In the genomic region with DNA sequence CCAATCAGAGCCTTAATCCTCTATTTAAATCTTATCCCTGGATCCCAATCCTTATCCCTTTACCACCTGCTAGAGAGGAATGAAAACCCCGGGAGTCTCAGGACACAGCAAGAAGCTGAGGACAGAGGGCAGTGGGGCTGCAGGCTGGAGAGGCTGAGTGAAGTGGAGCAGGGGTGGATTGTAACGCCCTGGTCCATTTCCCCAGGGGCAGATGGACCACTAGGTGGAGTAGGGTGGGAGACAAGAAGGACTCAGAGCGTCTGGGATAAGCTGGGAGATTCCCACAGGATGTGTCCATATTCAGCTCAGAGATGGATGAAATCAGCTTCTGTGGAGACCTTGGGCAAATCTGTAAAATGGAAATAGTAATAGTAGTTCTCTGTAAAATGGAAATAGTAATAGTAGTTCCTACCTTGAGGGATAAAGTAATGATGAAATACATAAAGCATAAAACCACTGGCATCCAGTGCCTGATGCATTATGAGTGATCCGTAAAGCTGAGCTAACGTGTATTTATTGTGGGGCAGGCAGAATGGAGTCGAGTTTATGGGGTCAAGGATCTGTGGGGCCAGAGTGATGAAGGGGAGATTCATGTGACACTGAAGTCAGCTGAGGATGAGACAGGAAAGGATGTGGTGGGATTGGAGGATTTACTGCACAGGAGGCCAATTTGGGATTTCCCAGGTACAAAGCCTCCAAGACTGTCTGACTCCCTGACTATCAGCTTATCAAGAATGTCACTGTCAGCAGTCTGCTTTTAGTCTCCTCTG, we compare ENCODE assay signal across 9 cellular contexts. TPM values are rescaled to one million over a fixed set of nuclear protein-coding genes. Genes with fewer than 3 reads are reported as not detected.
DNase-seq lines count a peak whose midpoint lies in the region; ATAC-seq and TF ChIP-seq lines count a peak whose summit lies in the region.
"Had no signal": no experiment of that assay in that cellular context is flagged by ENCODE, and none has a peak within 500 bp of the region (broad histone marks: within the 10 kb centered on the region; RNA-seq: fewer than 3 reads in every experiment).

No MANE protein-coding gene starts in this region.

- no peak overlapping the region for H3K27ac Mint-ChIP-seq in stimulated activated naive B cell treated with anti-CD40 and anti-IgM and Interleukin-4, amounts not matched to agents 10 μg/mL and 1 μg/mL and 100 μg/mL, for 72 hours
- no peak overlapping the region for H3K27ac Mint-ChIP-seq in activated CD4-positive, alpha-beta T cell treated with anti-CD3 and anti-CD28 coated beads, Interleukin-2, amount 10 ng/mL, durations not matched to agents 7 days and 5 days

- TF ChIP-seq POLR2A in tibial nerve (IDR thresholded peaks at IDR 0.05) = no peak

- no peaks in the 10 kb centered on the region for H3K27me3 ChIP-seq in mammary epithelial cell (ENCODE audit: insufficient read depth, low read length)
- no peaks in the 10 kb centered on the region for H3K27me3 ChIP-seq in lung (ENCODE audit: control insufficient read depth, insufficient read depth)
- no peaks in the 10 kb centered on the region for H3K27me3 ChIP-seq in tibial nerve

- peaks cover 44 to 46% of the 10 kb centered on the region in 2 donors for H3K27me3 Mint-ChIP-seq in stimulated activated naive B cell treated with anti-CD40 and anti-IgM and Interleukin-4, amounts not matched to agents 10 μg/mL and 1 μg/mL and 100 μg/mL, for 72 hours
- peaks cover 39% of the 10 kb centered on the region for H3K27me3 Mint-ChIP-seq in activated CD4-positive, alpha-beta T cell treated with anti-CD3 and anti-CD28 coated beads, Interleukin-2, amount 10 ng/mL, durations not matched to agents 7 days and 5 days

- TF ChIP-seq CTCF in mammary epithelial cell (conservative IDR thresholded peaks at IDR 0.05 in 1 of 2, IDR thresholded peaks at IDR 0.05 in 1 of 2; ENCODE audit: extremely low read depth in 1 of 2, insufficient read depth in 1 of 2, low read depth in 1 of 2, low read length in 2 of 2) (peak in 1 of 2 donors; percentile 10), lung (IDR thresholded peaks at IDR 0.05; ENCODE audit: control extremely low read depth, extremely low read depth) (no peak), tibial nerve (IDR thresholded peaks at IDR 0.05) (no peak)

- H3K36me3 ChIP-seq in mammary epithelial cell (ENCODE audit: insufficient read depth, low read length) = no peaks in the 10 kb centered on the region
- H3K36me3 ChIP-seq in lung (ENCODE audit: control insufficient read depth in 2 of 2, insufficient read depth in 2 of 2, low read length in 2 of 2) = no peaks in the 10 kb centered on the region
- no peaks in the 10 kb centered on the region for H3K36me3 ChIP-seq in tibial nerve

- no peak for ATAC-seq in lung (ENCODE audit: insufficient read depth, low FRiP score)
- no peak for ATAC-seq in stimulated activated naive B cell treated with anti-CD40 and anti-IgM and Interleukin-4, amounts not matched to agents 10 μg/mL and 1 μg/mL and 100 μg/mL, for 72 hours (replicated peaks)

- H3K4me1 ChIP-seq in mammary epithelial cell (ENCODE audit: insufficient read depth, low read length) (peaks cover 64% of the 10 kb centered on the region), lung (ENCODE audit: control insufficient read depth in 2 of 2, insufficient read depth in 2 of 2, low read length in 2 of 2) (peaks cover 0 to 4% of the 10 kb centered on the region in 2 donors), tibial nerve (peaks cover 0 to 47% (median 13%) of the 10 kb centered on the region in 4 donors)

- H3K27ac ChIP-seq in mammary epithelial cell (ENCODE audit: insufficient read depth, low read depth, low read length) = peak overlapping the region; percentile 91
- H3K27ac ChIP-seq in lung (ENCODE audit: low read depth in 1 of 2, low read length in 1 of 2) = peak overlapping the region; percentile 74 to 85
- peak overlapping the region; percentile 48 to 80 (median 68) for H3K27ac ChIP-seq in tibial nerve

- H2AFZ ChIP-seq in mammary epithelial cell (ENCODE audit: low read depth, low read length) = no peak overlapping the region

- POLR2A ChIA-PET in activated CD4-positive, alpha-beta T cell treated with anti-CD3 and anti-CD28 coated beads, Interleukin-2, amount 10 ng/mL, durations not matched to agents 7 days and 5 days (lab: Charles Lee) = no interaction called here

- H3K9me3 ChIP-seq in mammary epithelial cell (replicated peaks; ENCODE audit: insufficient read depth, low read length) (no peaks in the 10 kb centered on the region), lung (ENCODE audit: control insufficient read depth in 2 of 2, insufficient read depth in 1 of 2, low read length in 1 of 2) (no peaks in the 10 kb centered on the region), tibial nerve (no peaks in the 10 kb centered on the region)

- intact Hi-C loops in mammary epithelial cell (cut with micrococcal nuclease) = loop anchor here (2.0 kb wide), 1 partner anchor 55 kb away; the partner anchor contains the start of gene CCDC15

- H3K4me3 Mint-ChIP-seq in stimulated activated naive B cell treated with anti-CD40 and anti-IgM and Interleukin-4, amounts not matched to agents 10 μg/mL and 1 μg/mL and 100 μg/mL, for 72 hours = no peak overlapping the region
- H3K4me3 Mint-ChIP-seq in activated CD4-positive, alpha-beta T cell treated with anti-CD3 and anti-CD28 coated beads, Interleukin-2, amount 10 ng/mL, durations not matched to agents 7 days and 5 days = no peak overlapping the region

- CTCF ChIA-PET in mammary epithelial cell (lab: Charles Lee; ENCODE audit: low non-redundant PET) = interaction anchor here (0.7 to 1.9 kb wide), 2 partner anchors 23 to 79 kb away, joined by 4 to 18 read pairs; no protein-coding TSS in a partner anchor
- CTCF ChIA-PET in activated CD4-positive, alpha-beta T cell treated with anti-CD3 and anti-CD28 coated beads, Interleukin-2, amount 10 ng/mL, durations not matched to agents 7 days and 5 days (lab: Charles Lee) = interaction anchor here (1.1 kb wide), 1 partner anchor 9 kb away, joined by 3 read pairs; no protein-coding TSS in a partner anchor

- BruUV-seq in mammary epithelial cell (replicated peaks; lab: Mats Ljungman, UMichigan) = no TSS peak

- H3K9ac ChIP-seq in mammary epithelial cell (ENCODE audit: insufficient read depth, low read length) = no peak overlapping the region

- peak; percentile 47 to 82 for DNase-seq in NCI-H524 (lab: John Stamatoyannopoulos, UW)
- no peak for DNase-seq in NCI-H524 treated with DMSO at 0.1 percent for 48 hours (lab: John Stamatoyannopoulos, UW)
- DNase-seq in mammary epithelial cell = peak; percentile 40
- DNase-seq in lung (ENCODE audit: low spot score) = no peak
- peak in 1 of 2 donors; percentile 2 for DNase-seq in tibial nerve (ENCODE audit: low spot score in 2 of 2)
- no peak for DNase-seq in stimulated activated naive B cell treated with anti-CD40 and anti-IgM and Interleukin-4, amounts not matched to agents 10 μg/mL and 1 μg/mL and 100 μg/mL, for 72 hours
- DNase-seq in NCI-H2171 (lab: John Stamatoyannopoulos, UW) = no peak
- no peak for DNase-seq in activated CD4-positive, alpha-beta T cell treated with anti-CD3 and anti-CD28 coated beads, Interleukin-2, amount 10 ng/mL, durations not matched to agents 7 days and 5 days
- DNase-seq: central memory CD4-positive, alpha-beta T cell had no signal

- H3K4me3 ChIP-seq in mammary epithelial cell (replicated peaks in 1 of 3; ENCODE audit: insufficient read depth in 1 of 3, low read depth in 2 of 3, low read length in 3 of 3) (no peak overlapping the region), lung (no peak overlapping the region), tibial nerve (no peak overlapping the region)

- 48% methylated on average over 6 of the region's 6 CpGs for WGBS in mammary epithelial cell (ENCODE audit: low coverage, missing lambda C conversion rate)
- 65 to 79% methylated on average over 6 of the region's 6 CpGs for WGBS in lung, 2 donors
- 58% methylated on average over 6 of the region's 6 CpGs for WGBS in tibial nerve, 2 donors

- H4K20me1 ChIP-seq in mammary epithelial cell (ENCODE audit: insufficient read depth, low read length) = no peaks in the 10 kb centered on the region

- no peak for TF ChIP-seq EP300 in tibial nerve (IDR thresholded peaks at IDR 0.05)

- in situ Hi-C loops in mammary epithelial cell (cut with MboI; ENCODE audit: low sequenced_read_pairs in 2 of 2) = loop anchor here (5.0 to 10.0 kb wide), 2 partner anchors 45 to 53 kb away; partner anchors contain the start of gene CCDC15 (in 1 of the 2)

- H3K79me2 ChIP-seq in mammary epithelial cell (ENCODE audit: insufficient read depth, low read length) = no peaks in the 10 kb centered on the region

- no peaks in the 10 kb centered on the region for H3K9me3 Mint-ChIP-seq in stimulated activated naive B cell treated with anti-CD40 and anti-IgM and Interleukin-4, amounts not matched to agents 10 μg/mL and 1 μg/mL and 100 μg/mL, for 72 hours
- no peaks in the 10 kb centered on the region for H3K9me3 Mint-ChIP-seq in activated CD4-positive, alpha-beta T cell treated with anti-CD3 and anti-CD28 coated beads, Interleukin-2, amount 10 ng/mL, durations not matched to agents 7 days and 5 days

- peaks cover 0 to 2% of the 10 kb centered on the region in 2 donors for H3K4me1 Mint-ChIP-seq in stimulated activated naive B cell treated with anti-CD40 and anti-IgM and Interleukin-4, amounts not matched to agents 10 μg/mL and 1 μg/mL and 100 μg/mL, for 72 hours
- H3K4me1 Mint-ChIP-seq in activated CD4-positive, alpha-beta T cell treated with anti-CD3 and anti-CD28 coated beads, Interleukin-2, amount 10 ng/mL, durations not matched to agents 7 days and 5 days = peaks cover 10% of the 10 kb centered on the region

- no peak overlapping the region for H3K4me2 ChIP-seq in mammary epithelial cell (ENCODE audit: insufficient read depth, low read depth, low read length)

- no peaks in the 10 kb centered on the region for H3K36me3 Mint-ChIP-seq in stimulated activated naive B cell treated with anti-CD40 and anti-IgM and Interleukin-4, amounts not matched to agents 10 μg/mL and 1 μg/mL and 100 μg/mL, for 72 hours
- no peaks in the 10 kb centered on the region for H3K36me3 Mint-ChIP-seq in activated CD4-positive, alpha-beta T cell treated with anti-CD3 and anti-CD28 coated beads, Interleukin-2, amount 10 ng/mL, durations not matched to agents 7 days and 5 days (ENCODE audit: low read depth)

- dilution Hi-C loops in mammary epithelial cell (cut with HindIII; ENCODE audit: low sequenced_read_pairs) = no loop called here

RNA-seq across cellular contexts. Expression of gene ROBO4, which starts 1.9 kb away (rescaled TPM):
- 1 to 10 TPM in 1 of 2 donors, under 1 TPM in 1; 0.33 to 2.0 TPM for total RNA-seq in mammary epithelial cell
- polyA plus RNA-seq in mammary epithelial cell = 4.9 TPM
- polyA minus RNA-seq in mammary epithelial cell = 10.5 TPM
- total RNA-seq in lung = 10 to 100 TPM; 51.7 to 52.1 TPM
- polyA plus RNA-seq in lung = 10 to 100 TPM; 27.3 to 32.1 TPM
- 10 to 100 TPM; 12.1 to 38.8 (median 28.0) TPM for total RNA-seq in tibial nerve
- total RNA-seq in activated CD4-positive, alpha-beta T cell treated with anti-CD3 and anti-CD28 coated beads, Interleukin-2, amount 10 ng/mL, durations not matched to agents 7 days and 5 days = not detected

RNA-seq across cellular contexts. Expression of gene HEPN1, which starts 19.5 kb away (rescaled TPM):
- not detected for total RNA-seq in mammary epithelial cell
- not detected for polyA plus RNA-seq in mammary epithelial cell
- polyA minus RNA-seq in mammary epithelial cell = not detected
- total RNA-seq in lung = not detected
- polyA plus RNA-seq in lung = not detected
- not detected for total RNA-seq in tibial nerve
- not detected for total RNA-seq in activated CD4-positive, alpha-beta T cell treated with anti-CD3 and anti-CD28 coated beads, Interleukin-2, amount 10 ng/mL, durations not matched to agents 7 days and 5 days

RNA-seq across cellular contexts. Expression of gene ROBO3, which starts 34.3 kb away (rescaled TPM):
- total RNA-seq in mammary epithelial cell (10 to 100 TPM; 38.7 to 94.3 TPM), lung (10 to 100 TPM; 16.7 to 16.8 TPM), tibial nerve (10 to 100 TPM; 22.2 to 34.3 (median 24.8) TPM)
- polyA plus RNA-seq in mammary epithelial cell (68.7 TPM), lung (10 to 100 TPM in 1 of 2 donors, 1 to 10 TPM in 1; 9.3 to 13.5 TPM)
- 53.6 TPM for polyA minus RNA-seq in mammary epithelial cell
- total RNA-seq in activated CD4-positive, alpha-beta T cell treated with anti-CD3 and anti-CD28 coated beads, Interleukin-2, amount 10 ng/mL, durations not matched to agents 7 days and 5 days = 10 to 100 TPM; 12.0 to 12.1 TPM

RNA-seq across cellular contexts. Expression of gene HEPACAM, which starts 36.3 kb away (rescaled TPM):
- total RNA-seq in mammary epithelial cell = under 1 TPM in 1 of 2 donors, not detected in 1; 0.17 TPM
- 0.14 TPM for polyA plus RNA-seq in mammary epithelial cell
- polyA minus RNA-seq in mammary epithelial cell = not detected
- total RNA-seq in lung = not detected
- under 1 TPM in 1 of 2 donors, not detected in 1; 0.02 TPM for polyA plus RNA-seq in lung
- total RNA-seq in tibial nerve = 10 to 100 TPM in 3 of 4 donors, 1 to 10 TPM in 1; 8.7 to 18.4 (median 15.3) TPM
- not detected for total RNA-seq in activated CD4-positive, alpha-beta T cell treated with anti-CD3 and anti-CD28 coated beads, Interleukin-2, amount 10 ng/mL, durations not matched to agents 7 days and 5 days

RNA-seq across cellular contexts. Expression of gene CCDC15, which starts 54.4 kb away (rescaled TPM):
- total RNA-seq in mammary epithelial cell (1 to 10 TPM; 2.3 to 5.4 TPM), lung (1 to 10 TPM; 1.2 to 5.1 TPM), tibial nerve (1 to 10 TPM in 3 of 4 donors, under 1 TPM in 1; 0.98 to 4.2 (median 2.6) TPM)
- polyA plus RNA-seq in mammary epithelial cell (2.8 TPM), lung (under 1 TPM; 0.65 to 0.91 TPM)
- 2.9 TPM for polyA minus RNA-seq in mammary epithelial cell
- total RNA-seq in activated CD4-positive, alpha-beta T cell treated with anti-CD3 and anti-CD28 coated beads, Interleukin-2, amount 10 ng/mL, durations not matched to agents 7 days and 5 days = 1 to 10 TPM; 7.3 to 9.0 TPM

Comparison
In these comparisons a context has a peak if more than half of its experiments do, and no peak if none do; other contexts are left out.
1. DNase-seq: peak in NCI-H524 (2 of 2) and mammary epithelial cell (single experiment); none in NCI-H524 treated with DMSO at 0.1 percent for 48 hours (single experiment), lung (single experiment), stimulated activated naive B cell treated with anti-CD40 and anti-IgM and Interleukin-4, amounts not matched to agents 10 μg/mL and 1 μg/mL and 100 μg/mL, for 72 hours (single experiment), NCI-H2171 (single experiment) and activated CD4-positive, alpha-beta T cell treated with anti-CD3 and anti-CD28 coated beads, Interleukin-2, amount 10 ng/mL, durations not matched to agents 7 days and 5 days (single experiment).
2. RNA of gene ROBO4, which starts 1.9 kb away (total RNA-seq): 51.7 to 52.1 TPM in lung and 12.1 to 38.8 TPM in tibial nerve; 0.33 to 2.0 TPM in mammary epithelial cell and not detected in activated CD4-positive, alpha-beta T cell treated with anti-CD3 and anti-CD28 coated beads, Interleukin-2, amount 10 ng/mL, durations not matched to agents 7 days and 5 days; every median in the first group is over 4 times any median in the second.
3. Peak in every context shown above with its lines, with median percentiles within 50 percentile points of each other: H3K27ac ChIP-seq.